In genomic region chr12:122356192-122356635, GRCh38 we compare ENCODE assay signal across 8 cellular contexts.
A peak's percentile ranks its signal among the peaks of the same experiment; 100 is the strongest.
DNase-seq lines count a peak whose midpoint lies in the region; ATAC-seq and TF ChIP-seq lines count a peak whose summit lies in the region.

No MANE protein-coding gene starts in this region.

- DNase-seq in GM12864 (ENCODE audit: low read depth) (peak; percentile 34), NCI-H1105 treated with DMSO at 0.1 percent for 48 hours (lab: John Stamatoyannopoulos, UW) (peak; percentile 42), T-helper 2 cell (peak in 4 of 5 experiments; percentile 10 to 65 (median 21)), astrocyte of the cerebellum (ENCODE audit: low read depth) (peak; percentile 51), iPS DF 6.9 (ENCODE audit: low read depth, low spot score) (peak; percentile 35)
- DNase-seq in stimulated activated CD4-positive, alpha-beta T cell treated with anti-CD3 and anti-CD28 coated beads, Interleukin-1b, Interleukin-23, amount 100 ng/mL, for 1 hour (ENCODE audit: low read depth in 2 of 2), result peak; percentile 9 to 27

- H3K4me3 ChIP-seq in GM12864 (ENCODE audit: low read depth, low read length) (no peak overlapping the region), astrocyte of the cerebellum (ENCODE audit: low read depth, low read length) (no peak overlapping the region), iPS DF 6.9 (ENCODE audit: low read length) (no peak overlapping the region)

- H3K27ac ChIP-seq in iPS DF 6.9 (ENCODE audit: low read length), result no peak overlapping the region

- TF ChIP-seq CTCF in GM12864 (IDR thresholded peaks at IDR 0.05; ENCODE audit: low read depth, low read length, missing control alignments) (peak; percentile 77), astrocyte of the cerebellum (IDR thresholded peaks at IDR 0.05; ENCODE audit: low read depth, low read length, missing control alignments) (peak; percentile 77)

- no peak for ATAC-seq in GM21381 (IDR thresholded peaks at IDR 0.05; ENCODE audit: unreplicated experiment)
- ATAC-seq in HG02840 (IDR thresholded peaks at IDR 0.05; ENCODE audit: low FRiP score, unreplicated experiment), result no peak

- no CpG with 5 or more reads among the region's 3 CpGs for WGBS in iPS DF 6.9 (ENCODE audit: insufficient coverage, insufficient read length)

- H3K36me3 ChIP-seq in iPS DF 6.9 (ENCODE audit: control insufficient read depth, insufficient read depth, low read length), result no peaks in the 10 kb centered on the region

- H3K4me1 ChIP-seq in iPS DF 6.9 (ENCODE audit: control insufficient read depth, insufficient read depth, low read length), result no peaks in the 10 kb centered on the region

- no peaks in the 10 kb centered on the region for H3K9me3 ChIP-seq in iPS DF 6.9 (ENCODE audit: control insufficient read depth, insufficient read depth, low read length)

- in situ Hi-C loops in astrocyte of the cerebellum (cut with HindIII; ENCODE audit: low sequenced_read_pairs), result no loop called here

- no peaks in the 10 kb centered on the region for H3K27me3 ChIP-seq in iPS DF 6.9 (ENCODE audit: control insufficient read depth, insufficient read depth, low read length)
